8 cellular contexts compared by ENCODE assay signal in genomic region chr10:132418520-132419416, GRCh38. TPM values are rescaled to one million over a fixed set of nuclear protein-coding genes. Genes with fewer than 3 reads are reported as not detected.
DNase-seq lines count a peak whose midpoint lies in the region; ATAC-seq and TF ChIP-seq lines count a peak whose summit lies in the region.

No MANE protein-coding gene starts in this region.

- H3K27me3 ChIP-seq in A673 (replicated peaks; ENCODE audit: insufficient read depth, low read depth, low read length, poor library complexity) (no peaks in the 10 kb centered on the region), ascending aorta (no peaks in the 10 kb centered on the region)

- 44 to 57% methylated on average over 12 to 16 of the region's 18 CpGs for WGBS in mesodermal cell (ENCODE audit: insufficient coverage in 2 of 2), 2 experiments

- no peak overlapping the region for H3K27ac Mint-ChIP-seq in endothelial cell (ENCODE audit: unreplicated experiment)

- H3K4me1 Mint-ChIP-seq in endothelial cell (ENCODE audit: unreplicated experiment): peaks cover 4% of the 10 kb centered on the region

- peak; percentile 31; the same call in 1 of the 2 replicates for TF ChIP-seq RAD21 in Ishikawa (IDR thresholded peaks at IDR 0.05; ENCODE audit: low read depth)

- TF ChIP-seq CTCF in A673 (conservative IDR thresholded peaks at IDR 0.05; ENCODE audit: low read depth, low read length) (no peak), ascending aorta (IDR thresholded peaks at IDR 0.05) (no peak), endothelial cell (IDR thresholded peaks at IDR 0.05; ENCODE audit: unreplicated experiment) (no peak)

- peaks cover 8% of the 10 kb centered on the region for H3K27me3 Mint-ChIP-seq in endothelial cell (ENCODE audit: unreplicated experiment)

- H3K36me3 Mint-ChIP-seq in endothelial cell (ENCODE audit: low read depth, unreplicated experiment): peaks cover 8% of the 10 kb centered on the region

- intact Hi-C loops in A673 (cut with micrococcal nuclease; ENCODE audit: unreplicated experiment): no loop called here
- intact Hi-C loops in ascending aorta (cut with DNase I): no loop called here

- no peak overlapping the region for H3K4me3 ChIP-seq in A673 (ENCODE audit: low read depth, low read length, poor library complexity, severe bottlenecking)
- H3K4me3 ChIP-seq in ascending aorta: no peak overlapping the region
- no peak overlapping the region for H3K4me3 ChIP-seq in mesodermal cell (ENCODE audit: extremely low read depth, insufficient read depth, low read length, poor library complexity, severe bottlenecking)

- peak overlapping the region; percentile 42 for H3K27ac ChIP-seq in A673 (ENCODE audit: low read depth, low read length, poor library complexity, severe bottlenecking)
- H3K27ac ChIP-seq in ascending aorta: peak overlapping the region; percentile 84 to 86
- peak overlapping the region; percentile 23 for H3K27ac ChIP-seq in mesodermal cell (ENCODE audit: low read depth, low read length, severe bottlenecking)

- no peaks in the 10 kb centered on the region for H3K36me3 ChIP-seq in A673 (ENCODE audit: insufficient read depth, low read length, poor library complexity, severe bottlenecking)
- no peaks in the 10 kb centered on the region for H3K36me3 ChIP-seq in ascending aorta
- peaks cover 4% of the 10 kb centered on the region for H3K36me3 ChIP-seq in mesodermal cell (ENCODE audit: control insufficient read depth, insufficient read depth, low read length)

- H3K9me3 ChIP-seq in A673 (ENCODE audit: low read depth, low read length, poor library complexity, severe bottlenecking): no peaks in the 10 kb centered on the region
- H3K9me3 ChIP-seq in ascending aorta: no peaks in the 10 kb centered on the region
- no peaks in the 10 kb centered on the region for H3K9me3 ChIP-seq in mesodermal cell (ENCODE audit: control insufficient read depth, low read length)

- H3K4me1 ChIP-seq in A673 (ENCODE audit: insufficient read depth, low read length, poor library complexity, severe bottlenecking) (peaks cover 35% of the 10 kb centered on the region), ascending aorta (peaks cover 13 to 31% of the 10 kb centered on the region in 2 donors), mesodermal cell (ENCODE audit: control insufficient read depth, insufficient read depth, low read length, poor library complexity, severe bottlenecking) (peaks cover 39% of the 10 kb centered on the region)

- CTCF ChIA-PET in A673 (lab: Charles Lee): no interaction called here

- no peaks in the 10 kb centered on the region for H3K9me3 Mint-ChIP-seq in endothelial cell (ENCODE audit: unreplicated experiment)

- TF ChIP-seq EP300 in Ishikawa (IDR thresholded peaks at IDR 0.05; ENCODE audit: borderline replicate concordance): peak; percentile 71

- BruUV-seq in A673 (replicated peaks; lab: Mats Ljungman, UMichigan): no TSS peak

- no peak for DNase-seq in A673 (ENCODE audit: low spot score)
- no peak for DNase-seq in ascending aorta (ENCODE audit: low spot score in 2 of 2)
- DNase-seq in cortex of kidney (lab: John Stamatoyannopoulos, UW): no peak
- DNase-seq in T-helper 1 cell: no peak
- no peak for DNase-seq in endothelial cell (ENCODE audit: low spot score)

- POLR2A ChIA-PET in A673 (lab: Charles Lee; ENCODE audit: low non-redundant PET): no interaction called here

- ATAC-seq in GM18517 (IDR thresholded peaks at IDR 0.05; ENCODE audit: unreplicated experiment): no peak

- H3K4me3 Mint-ChIP-seq in endothelial cell (ENCODE audit: unreplicated experiment): no peak overlapping the region

TF ChIP-seq in Ishikawa, 13 proteins besides CTCF, POLR2A, EP300 and RAD21:
- no peak for TF ChIP-seq CREB1 (IDR thresholded peaks at IDR 0.05; ENCODE audit: low read depth)
- no peak; the same call in 1 of the 2 replicates for TF ChIP-seq NFIC (IDR thresholded peaks at IDR 0.05)
- peak; percentile 92 for TF ChIP-seq ZBTB7A (IDR thresholded peaks at IDR 0.05; ENCODE audit: low read depth)
- no peak for TF ChIP-seq YY1 (IDR thresholded peaks at IDR 0.05; ENCODE audit: low read depth)
- peak; percentile 69 for TF ChIP-seq MAX (IDR thresholded peaks at IDR 0.05)
- TF ChIP-seq REST (IDR thresholded peaks at IDR 0.05; ENCODE audit: low read depth): no peak
- peak; percentile 65; the same call in 1 of the 2 replicates for TF ChIP-seq TEAD4 (IDR thresholded peaks at IDR 0.05)
- TF ChIP-seq CEBPB (IDR thresholded peaks at IDR 0.05): no peak
- no peak for TF ChIP-seq EGR1 (IDR thresholded peaks at IDR 0.05)
- peak; percentile 89 for TF ChIP-seq TCF12 (IDR thresholded peaks at IDR 0.05; ENCODE audit: low read depth)
- peak; percentile 82 for TF ChIP-seq USF1 (IDR thresholded peaks at IDR 0.05)
- TF ChIP-seq TAF1 (IDR thresholded peaks at IDR 0.05; ENCODE audit: low read depth): peak; percentile 29; the same call in 1 of the 2 replicates
- no peak; the same call in 1 of the 2 replicates for TF ChIP-seq FOXM1 (IDR thresholded peaks at IDR 0.05; ENCODE audit: borderline replicate concordance, low read depth)

RNA-seq across cellular contexts. Expression of gene PWWP2B, which starts 21.8 kb away (rescaled TPM):
- total RNA-seq in A673 (2021) (18.6 and 21.2 TPM in 2 replicates), ascending aorta (24.4 TPM), endothelial cell (ENCODE audit: unreplicated experiment) (7.6 TPM)
- 12.4 TPM for polyA plus RNA-seq in mesodermal cell (2013, experiment 1 of 2)
- polyA plus RNA-seq in mesodermal cell (2013, experiment 2 of 2): 10.1 TPM

Comparison
In these comparisons a context has a peak if more than half of its experiments do, and no peak if none do; other contexts are left out.
1. H3K27ac ChIP-seq: peak in every context shown above with its lines; median percentile 85 in ascending aorta; 42 in A673; 23 in mesodermal cell.